Comparison of ENCODE assay signal across 19 cellular contexts in genomic region chr14:83260751-83261150, GRCh38.
"Had no signal": no experiment of that assay in that cellular context is flagged by ENCODE, and none has a peak within 500 bp of the region (broad histone marks: within the 10 kb centered on the region; RNA-seq: fewer than 3 reads in every experiment).

No MANE protein-coding gene starts in this region.

- H3K36me3 Mint-ChIP-seq: activated CD4-positive, alpha-beta memory T cell treated with anti-CD3 and anti-CD28 coated beads for 36 hours; activated naive CD8-positive, alpha-beta T cell treated with anti-CD3 and anti-CD28 coated beads for 36 hours; immature natural killer cell; natural killer cell treated with Interleukin-12 subunit alpha and Interleukin-12 subunit beta and Interleukin-15 and Interleukin-18, amount 100 ng/mL, for 72 hours; type B pancreatic cell had no signal

- H3K4me3 ChIP-seq: dorsolateral prefrontal cortex, psoas muscle, suprapubic skin had no signal

- H3K27ac ChIP-seq: dorsolateral prefrontal cortex, psoas muscle, suprapubic skin had no signal

- H3K27ac Mint-ChIP-seq: activated CD4-positive, alpha-beta memory T cell treated with anti-CD3 and anti-CD28 coated beads for 36 hours; activated naive CD8-positive, alpha-beta T cell treated with anti-CD3 and anti-CD28 coated beads for 36 hours; activated T-cell treated with anti-CD3 and anti-CD28 coated beads, Interleukin-2, amount 50 U/mL, for 72 hours; immature natural killer cell; natural killer cell treated with Interleukin-12 subunit alpha and Interleukin-12 subunit beta and Interleukin-15 and Interleukin-18, amount 100 ng/mL, for 72 hours; type B pancreatic cell had no signal

- H3K4me3 Mint-ChIP-seq: activated CD4-positive, alpha-beta memory T cell treated with anti-CD3 and anti-CD28 coated beads for 36 hours; activated naive CD8-positive, alpha-beta T cell treated with anti-CD3 and anti-CD28 coated beads for 36 hours; activated T-cell treated with anti-CD3 and anti-CD28 coated beads, Interleukin-2, amount 50 U/mL, for 72 hours; immature natural killer cell; natural killer cell treated with Interleukin-12 subunit alpha and Interleukin-12 subunit beta and Interleukin-15 and Interleukin-18, amount 100 ng/mL, for 72 hours; type B pancreatic cell had no signal

- H3K36me3 ChIP-seq: suprapubic skin had no signal

- H3K4me1 ChIP-seq: psoas muscle, suprapubic skin had no signal

- ATAC-seq: activated T-cell treated with anti-CD3 and anti-CD28 coated beads, Interleukin-2, amount 50 U/mL, for 72 hours; esophagus mucosa; left lobe of liver; natural killer cell treated with Interleukin-12 subunit alpha and Interleukin-12 subunit beta and Interleukin-15 and Interleukin-18, amount 100 ng/mL, for 72 hours; psoas muscle; sciatic nerve; stimulated activated naive CD8-positive, alpha-beta T cell treated with anti-CD3 and anti-CD28 coated beads, Interleukin-15, Interleukin-2, amounts not matched to agents 100 U/mL and 50 U/mL, for 24 hours had no signal

- H3K27me3 Mint-ChIP-seq: activated CD4-positive, alpha-beta memory T cell treated with anti-CD3 and anti-CD28 coated beads for 36 hours; activated naive CD8-positive, alpha-beta T cell treated with anti-CD3 and anti-CD28 coated beads for 36 hours; natural killer cell treated with Interleukin-12 subunit alpha and Interleukin-12 subunit beta and Interleukin-15 and Interleukin-18, amount 100 ng/mL, for 72 hours; type B pancreatic cell had no signal

- H3K9me3 ChIP-seq: psoas muscle, suprapubic skin had no signal

- DNase-seq: activated CD4-positive, alpha-beta memory T cell treated with anti-CD3 and anti-CD28 coated beads for 36 hours; activated CD4-positive, alpha-beta T cell treated with anti-CD3 and anti-CD28 coated beads for 1 hour; activated gamma-delta T cell treated with Interleukin-2 at 50 U/mL for 16 hours; activated naive CD8-positive, alpha-beta T cell treated with anti-CD3 and anti-CD28 coated beads for 36 hours; activated T-cell treated with anti-CD3 and anti-CD28 coated beads, Interleukin-2, amount 50 U/mL, for 72 hours; anterior cingulate cortex; dorsolateral prefrontal cortex; glutamatergic neuron; immature natural killer cell; mammary epithelial cell; psoas muscle; stimulated activated CD4-positive, alpha-beta T cell treated with anti-CD3 and anti-CD28 coated beads, Interleukin-2, amount 100 ng/mL, for 24 hours; stimulated activated naive CD8-positive, alpha-beta T cell treated with anti-CD3 and anti-CD28 coated beads, Interleukin-15, Interleukin-2, amounts not matched to agents 100 U/mL and 50 U/mL, for 24 hours had no signal

- H3K27me3 ChIP-seq: dorsolateral prefrontal cortex, suprapubic skin had no signal

- H3K4me1 Mint-ChIP-seq: activated naive CD8-positive, alpha-beta T cell treated with anti-CD3 and anti-CD28 coated beads for 36 hours; immature natural killer cell had no signal
